ENCODE assay signal across 23 cellular contexts in genomic region chr7:78220754-78221153, GRCh38.
"Had no signal": no experiment of that assay in that cellular context is flagged by ENCODE, and none has a peak within 500 bp of the region (broad histone marks: within the 10 kb centered on the region; RNA-seq: fewer than 3 reads in every experiment).

No MANE protein-coding gene starts in this region.

- DNase-seq: activated CD4-positive, alpha-beta T cell treated with anti-CD3 and anti-CD28 coated beads for 4 hours; activated CD4-positive, alpha-beta T cell treated with anti-CD3 and anti-CD28 coated beads, Interleukin-2, amount 50 U/mL, for 4 hours; activated naive CD4-positive, alpha-beta T cell; activated naive CD8-positive, alpha-beta T cell treated with anti-CD3 and anti-CD28 coated beads for 36 hours; activated T-cell treated with anti-CD3 and anti-CD28 coated beads for 4 hours; activated T-cell treated with anti-CD3 and anti-CD28 coated beads, Interleukin-2, amount 50 U/mL, for 72 hours; adrenal gland; aorta; body of pancreas; dorsolateral prefrontal cortex; effector memory CD4-positive, alpha-beta T cell; glutamatergic neuron; islet precursor cell; left ventricle myocardium superior; right lobe of liver; stimulated activated CD4-positive, alpha-beta T cell treated with anti-CD3 and anti-CD28 coated beads, Interleukin-12 subunit alpha, Interleukin-12 subunit beta, amount 100 ng/mL, for 4 hours; stimulated activated CD4-positive, alpha-beta T cell treated with anti-CD3 and anti-CD28 coated beads, Interleukin-4, amount 100 ng/mL, for 1 hour; stimulated activated naive CD8-positive, alpha-beta T cell treated with anti-CD3 and anti-CD28 coated beads, Interleukin-15, Interleukin-2, amounts not matched to agents 100 U/mL and 50 U/mL, for 24 hours; testis; trophoblast cell had no signal

- ATAC-seq: activated T-cell treated with anti-CD3 and anti-CD28 coated beads, Interleukin-2, amount 50 U/mL, for 72 hours; body of pancreas; left ventricle myocardium superior; right lobe of liver; stimulated activated naive CD8-positive, alpha-beta T cell treated with anti-CD3 and anti-CD28 coated beads, Interleukin-15, Interleukin-2, amounts not matched to agents 100 U/mL and 50 U/mL, for 24 hours had no signal

- H3K36me3 ChIP-seq: adrenal gland, neutrophil, right lobe of liver had no signal

- H3K9me3 ChIP-seq: adrenal gland, body of pancreas, neutrophil, right lobe of liver, testis had no signal

- H3K27ac ChIP-seq: adrenal gland, body of pancreas, coronary artery, dorsolateral prefrontal cortex, hepatocyte, neutrophil, right lobe of liver, testis had no signal

- H3K4me1 ChIP-seq: adrenal gland, right lobe of liver had no signal

- H3K4me3 ChIP-seq: adrenal gland, body of pancreas, coronary artery, dorsolateral prefrontal cortex, hepatocyte, right lobe of liver, testis had no signal
